ENCODE assay signal across 18 cellular contexts in the genomic region with DNA sequence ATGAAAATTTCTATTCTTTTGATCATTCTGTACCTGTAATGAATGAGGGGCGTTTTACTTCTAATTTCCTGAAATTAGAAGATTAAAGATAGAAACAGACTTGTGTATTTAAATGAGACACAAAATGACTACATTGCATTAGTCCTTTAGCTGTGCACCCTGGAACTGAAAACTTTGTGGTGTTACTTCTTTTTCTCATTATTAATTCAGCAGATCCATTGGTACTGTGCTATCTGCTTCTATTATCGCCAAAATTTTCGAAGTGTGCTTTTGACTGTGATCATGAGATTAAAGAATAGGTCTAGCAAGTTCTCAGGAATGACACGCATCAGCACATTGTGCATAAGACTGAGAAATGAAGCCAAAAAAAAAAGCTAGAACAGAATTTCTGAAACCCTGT.
A peak's percentile ranks its signal among the peaks of the same experiment; 100 is the strongest.
DNase-seq lines count a peak whose midpoint lies in the region; ATAC-seq and TF ChIP-seq lines count a peak whose summit lies in the region.
"Had no signal": no experiment of that assay in that cellular context is flagged by ENCODE, and none has a peak within 500 bp of the region (broad histone marks: within the 10 kb centered on the region; RNA-seq: fewer than 3 reads in every experiment).

No MANE protein-coding gene starts in this region.

- no peaks in the 10 kb centered on the region for H3K27me3 Mint-ChIP-seq in CD4-positive, alpha-beta T cell
- H3K27me3 Mint-ChIP-seq: CD4-positive, CD25-positive, alpha-beta regulatory T cell had no signal

- no peaks in the 10 kb centered on the region for H3K4me1 ChIP-seq in adipocyte (ENCODE audit: control insufficient read depth, insufficient read depth, low read length)
- H3K4me1 ChIP-seq: BLaER1 treated with 17β-estradiol and CSF1 and Interleukin-3, amounts not matched to agents 10 nM and 100 nM had no signal

- no peak overlapping the region for H3K27ac ChIP-seq in CD4-positive, alpha-beta T cell (ENCODE audit: low read depth, low read length)
- H3K27ac ChIP-seq: BLaER1 treated with 17β-estradiol and CSF1 and Interleukin-3, amounts not matched to agents 10 nM and 100 nM had no signal

- H3K4me1 Mint-ChIP-seq in CD4-positive, alpha-beta T cell (ENCODE audit: low read depth) = no peaks in the 10 kb centered on the region
- H3K4me1 Mint-ChIP-seq: CD4-positive, CD25-positive, alpha-beta regulatory T cell had no signal

- H3K4me3 Mint-ChIP-seq in CD4-positive, alpha-beta T cell = no peak overlapping the region
- H3K4me3 Mint-ChIP-seq: CD4-positive, CD25-positive, alpha-beta regulatory T cell; HFFc6 had no signal

- no peak for TF ChIP-seq CTCF in GM06990 (IDR thresholded peaks at IDR 0.05; ENCODE audit: insufficient read depth, low read length, poor library complexity, severe bottlenecking)
- TF ChIP-seq CTCF in CD4-positive, alpha-beta T cell (IDR thresholded peaks at IDR 0.05) = no peak

- no peak overlapping the region for H3K9ac ChIP-seq in adipocyte (ENCODE audit: low read length)
- H3K9ac ChIP-seq: BLaER1 treated with 17β-estradiol and CSF1 and Interleukin-3, amounts not matched to agents 10 nM and 100 nM had no signal

- H3K4me3 ChIP-seq in GM06990 (replicated peaks; ENCODE audit: low read depth, low read length) = no peak overlapping the region
- no peak overlapping the region for H3K4me3 ChIP-seq in adipocyte (ENCODE audit: low read length)
- H3K4me3 ChIP-seq: BLaER1 treated with 17β-estradiol and CSF1 and Interleukin-3, amounts not matched to agents 10 nM and 100 nM had no signal

- H3K9me3 Mint-ChIP-seq in CD4-positive, alpha-beta T cell = peaks cover 11% of the 10 kb centered on the region

- POLR2A ChIA-PET in CD4-positive, alpha-beta T cell (lab: Charles Lee) = no interaction called here

- no peak overlapping the region for H3K27ac Mint-ChIP-seq in CD4-positive, alpha-beta T cell
- H3K27ac Mint-ChIP-seq: CD4-positive, CD25-positive, alpha-beta regulatory T cell; HFFc6 had no signal

- intact Hi-C loops in CD4-positive, alpha-beta T cell (cut with DNase I, micrococcal nuclease) = no loop called here

- no peaks in the 10 kb centered on the region for H3K36me3 Mint-ChIP-seq in CD4-positive, alpha-beta T cell (ENCODE audit: low read depth)
- H3K36me3 Mint-ChIP-seq: CD4-positive, CD25-positive, alpha-beta regulatory T cell had no signal

- ATAC-seq in GM18868 (IDR thresholded peaks at IDR 0.05; ENCODE audit: unreplicated experiment) = peak; percentile 82
- peak; percentile 82 for ATAC-seq in HG02938 (IDR thresholded peaks at IDR 0.05; ENCODE audit: unreplicated experiment)
- ATAC-seq in CD4-positive, alpha-beta T cell (ENCODE audit: poor library complexity) = no peak
- ATAC-seq in GM21825 (IDR thresholded peaks at IDR 0.05; ENCODE audit: unreplicated experiment) = no peak

- H3K27me3 ChIP-seq in GM06990 (replicated peaks; ENCODE audit: control insufficient read depth, insufficient read depth, low read length) = no peaks in the 10 kb centered on the region
- no peaks in the 10 kb centered on the region for H3K27me3 ChIP-seq in adipocyte (replicated peaks; ENCODE audit: control insufficient read depth, insufficient read depth, low read length)
- H3K27me3 ChIP-seq in CD4-positive, alpha-beta T cell (ENCODE audit: control insufficient read depth, insufficient read depth, low read length) = no peaks in the 10 kb centered on the region
- H3K27me3 ChIP-seq: BLaER1 treated with 17β-estradiol and CSF1 and Interleukin-3, amounts not matched to agents 10 nM and 100 nM had no signal

- peak; percentile 7 for DNase-seq in GM06990 (ENCODE audit: extremely low read depth, insufficient read length)
- DNase-seq in adipocyte (ENCODE audit: low read depth) = peak; percentile 27
- DNase-seq in activated CD4-positive, alpha-beta T cell treated with anti-CD3 and anti-CD28 coated beads for 48 hours = no peak
- DNase-seq in CD4-positive, alpha-beta T cell = no peak
- DNase-seq: 8988T; AML-193; CD4-positive, CD25-positive, alpha-beta regulatory T cell; DMS153; DND-41; GDM1; HCEC 1CT; HFFc6; IMR-90; KBM-7 had no signal

- H3K36me3 ChIP-seq in GM06990 (ENCODE audit: control insufficient read depth, insufficient read depth, low read length) (no peaks in the 10 kb centered on the region), adipocyte (ENCODE audit: control insufficient read depth, insufficient read depth, low read length, severe bottlenecking) (no peaks in the 10 kb centered on the region)
- H3K36me3 ChIP-seq: BLaER1 treated with 17β-estradiol and CSF1 and Interleukin-3, amounts not matched to agents 10 nM and 100 nM had no signal

- CTCF ChIA-PET in CD4-positive, alpha-beta T cell (lab: Charles Lee) = no interaction called here

- H3K9me3 ChIP-seq in adipocyte (ENCODE audit: control insufficient read depth, low read length) = no peaks in the 10 kb centered on the region
- no peaks in the 10 kb centered on the region for H3K9me3 ChIP-seq in CD4-positive, alpha-beta T cell (ENCODE audit: control insufficient read depth, low read length)
- H3K9me3 ChIP-seq: BLaER1 treated with 17β-estradiol and CSF1 and Interleukin-3, amounts not matched to agents 10 nM and 100 nM had no signal

Comparison
In these comparisons a context has a peak if more than half of its experiments do, and no peak if none do; other contexts are left out.
1. DNase-seq: peak in GM06990 (single experiment) and adipocyte (single experiment); none in activated CD4-positive, alpha-beta T cell treated with anti-CD3 and anti-CD28 coated beads for 48 hours (single experiment) and CD4-positive, alpha-beta T cell (0 of 10).
2. ATAC-seq: peak in GM18868 (single experiment) and HG02938 (single experiment); none in CD4-positive, alpha-beta T cell (single experiment) and GM21825 (single experiment).